17 cellular contexts compared by ENCODE assay signal in the genomic region with DNA sequence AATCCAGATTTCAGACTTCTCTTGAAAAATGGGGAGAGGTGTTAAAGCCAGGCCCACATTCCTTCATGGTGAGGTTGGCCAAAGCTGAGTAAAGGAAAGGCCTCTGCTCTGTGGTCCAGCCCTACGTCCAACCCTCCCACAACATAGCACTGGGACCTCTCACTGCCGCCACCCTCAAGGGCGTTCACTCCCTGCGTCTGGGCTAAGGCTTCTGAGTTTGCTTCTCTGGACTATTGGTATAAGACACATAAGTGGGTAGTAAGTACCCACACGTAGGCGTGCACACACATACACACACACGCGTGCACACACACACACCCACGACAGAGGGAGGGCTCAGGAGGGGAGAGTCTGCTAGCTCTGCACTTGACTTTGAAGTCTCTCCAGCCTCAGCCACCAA.
"Had no signal": no experiment of that assay in that cellular context is flagged by ENCODE, and none has a peak within 500 bp of the region (broad histone marks: within the 10 kb centered on the region; RNA-seq: fewer than 3 reads in every experiment).

No MANE protein-coding gene starts in this region.

- H3K36me3 ChIP-seq: esophagus muscularis mucosa, right lobe of liver had no signal

- H3K27me3 ChIP-seq: esophagus muscularis mucosa, right lobe of liver had no signal

- H3K4me1 ChIP-seq: esophagus muscularis mucosa, right lobe of liver had no signal

- FAIRE-seq: endometrium, urothelium cell line had no signal

- H3K27ac ChIP-seq: dorsolateral prefrontal cortex, esophagus muscularis mucosa, right lobe of liver had no signal

- H3K4me3 ChIP-seq: dorsolateral prefrontal cortex, esophagus muscularis mucosa, right lobe of liver had no signal

- DNase-seq: activated CD4-positive, alpha-beta T cell treated with anti-CD3 and anti-CD28 coated beads for 1 hour; activated CD4-positive, alpha-beta T cell treated with anti-CD3 and anti-CD28 coated beads, Interleukin-2, amount 50 U/mL, for 48 hours; activated CD8-positive, alpha-beta memory T cell treated with anti-CD3 and anti-CD28 coated beads, Interleukin-2, amount 10 ng/mL, durations not matched to agents 7 days and 5 days; activated effector memory CD4-positive, alpha-beta T cell treated with Interleukin-2 at 50 U/mL for 16 hours; activated T-cell treated with anti-CD3 and anti-CD28 coated beads, Interleukin-2, amount 50 U/mL, for 24 hours; amniotic stem cell; dorsolateral prefrontal cortex; foreskin melanocyte; hippocampal formation; naive thymus-derived CD4-positive, alpha-beta T cell; posterior cingulate gyrus; right lobe of liver; stimulated activated naive CD4-positive, alpha-beta T cell; T-helper 9 cell had no signal

- ATAC-seq: activated CD8-positive, alpha-beta memory T cell treated with anti-CD3 and anti-CD28 coated beads, Interleukin-2, amount 10 ng/mL, durations not matched to agents 7 days and 5 days; naive thymus-derived CD4-positive, alpha-beta T cell; right lobe of liver had no signal

- H3K9me3 ChIP-seq: esophagus muscularis mucosa, right lobe of liver had no signal
